In genomic region chr6:141484726-141485125, GRCh38 we compare ENCODE assay signal across 8 cellular contexts.
DNase-seq lines count a peak whose midpoint lies in the region; ATAC-seq and TF ChIP-seq lines count a peak whose summit lies in the region.

No MANE protein-coding gene starts in this region.

- H3K9me2 ChIP-seq in HCT116 (ENCODE audit: insufficient read depth) (no peaks in the 10 kb centered on the region), Loucy (replicated peaks; ENCODE audit: low read depth, low read length) (no peaks in the 10 kb centered on the region)

- CTCF ChIA-PET in HCT116 (lab: Charles Lee) = no interaction called here

- DNase-seq in activated CD4-positive, alpha-beta T cell treated with anti-CD3 and anti-CD28 coated beads, Interleukin-2, amount 10 ng/mL, durations not matched to agents 24 days and 14 days = peak; percentile 80
- no peak for DNase-seq in activated CD4-positive, alpha-beta T cell treated with anti-CD3 and anti-CD28 coated beads for 1 hour
- no peak for DNase-seq in HCT116 (ENCODE audit: low read depth, low spot score)
- peak; percentile 29 for DNase-seq in activated naive CD8-positive, alpha-beta T cell treated with anti-CD3 and anti-CD28 coated beads for 36 hours
- DNase-seq in stimulated activated naive B cell treated with anti-CD40 and anti-IgM and Interleukin-4, amounts not matched to agents 10 μg/mL and 1 μg/mL and 100 μg/mL, for 72 hours = peak; percentile 52
- DNase-seq in NCI-H1930 (lab: John Stamatoyannopoulos, UW) = no peak
- DNase-seq in C1 segment of cervical spinal cord (lab: John Stamatoyannopoulos, UW) = no peak

- ATAC-seq in HCT116 = no peak
- ATAC-seq in stimulated activated naive B cell treated with anti-CD40 and anti-IgM and Interleukin-4, amounts not matched to agents 10 μg/mL and 1 μg/mL and 100 μg/mL, for 72 hours (replicated peaks) = peak; percentile 81 to 82

- peaks cover 0 to 8% of the 10 kb centered on the region in 2 experiments; a peak in 1 of 4 replicates for H3K4me1 ChIP-seq in HCT116 (ENCODE audit: control insufficient read depth in 1 of 2, insufficient read depth in 2 of 2, low read length in 2 of 2)
- peaks cover 58% of the 10 kb centered on the region for H3K4me1 ChIP-seq in Loucy (ENCODE audit: insufficient read depth, low read length, poor library complexity, severe bottlenecking)

- no peak for TF ChIP-seq RAD21 in HCT116 (IDR thresholded peaks at IDR 0.05; ENCODE audit: low read depth)

- H3K27me3 Mint-ChIP-seq in activated CD4-positive, alpha-beta T cell treated with anti-CD3 and anti-CD28 coated beads, Interleukin-2, amount 10 ng/mL, durations not matched to agents 24 days and 14 days = no peaks in the 10 kb centered on the region
- no peaks in the 10 kb centered on the region for H3K27me3 Mint-ChIP-seq in activated naive CD8-positive, alpha-beta T cell treated with anti-CD3 and anti-CD28 coated beads for 36 hours
- no peaks in the 10 kb centered on the region for H3K27me3 Mint-ChIP-seq in stimulated activated naive B cell treated with anti-CD40 and anti-IgM and Interleukin-4, amounts not matched to agents 10 μg/mL and 1 μg/mL and 100 μg/mL, for 72 hours

- no peaks in the 10 kb centered on the region for H4K20me1 ChIP-seq in HCT116 (ENCODE audit: insufficient read depth)
- H4K20me1 ChIP-seq in Loucy (ENCODE audit: insufficient read depth, low read length, poor library complexity, severe bottlenecking) = no peaks in the 10 kb centered on the region

- H3K9me3 ChIP-seq in HCT116 (ENCODE audit: control insufficient read depth in 1 of 2, insufficient read depth in 1 of 2, low read depth in 1 of 2, low read length in 2 of 2) = peaks cover 0 to 4% of the 10 kb centered on the region in 2 experiments; a peak in 1 of 4 replicates
- no peaks in the 10 kb centered on the region for H3K9me3 ChIP-seq in Loucy (ENCODE audit: insufficient read depth, low read depth, low read length)

- BruUV-seq in HCT116 (replicated peaks; lab: Mats Ljungman, UMichigan) = no TSS peak

- no peak overlapping the region for H3K27ac ChIP-seq in HCT116 (ENCODE audit: low read depth, low read length)

- peak overlapping the region; percentile 85 for H3K27ac Mint-ChIP-seq in activated CD4-positive, alpha-beta T cell treated with anti-CD3 and anti-CD28 coated beads, Interleukin-2, amount 10 ng/mL, durations not matched to agents 24 days and 14 days
- peak overlapping the region; percentile 94 for H3K27ac Mint-ChIP-seq in activated naive CD8-positive, alpha-beta T cell treated with anti-CD3 and anti-CD28 coated beads for 36 hours
- H3K27ac Mint-ChIP-seq in stimulated activated naive B cell treated with anti-CD40 and anti-IgM and Interleukin-4, amounts not matched to agents 10 μg/mL and 1 μg/mL and 100 μg/mL, for 72 hours = peak overlapping the region; percentile 94

- intact Hi-C loops in activated CD4-positive, alpha-beta T cell treated with anti-CD3 and anti-CD28 coated beads, Interleukin-2, amount 10 ng/mL, durations not matched to agents 24 days and 14 days (cut with micrococcal nuclease) = loop anchor here (5.0 to 10.0 kb wide), 3 partner anchors 78 to 900 kb away; partner anchors contain the start of genes NMBR and VTA1
- intact Hi-C loops in HCT116 (cut with micrococcal nuclease) = no loop called here

- no peak overlapping the region for H3K4me2 ChIP-seq in HCT116 (ENCODE audit: low read length)
- peak overlapping the region; percentile 83 for H3K4me2 ChIP-seq in Loucy (ENCODE audit: low read depth, low read length, poor library complexity, severe bottlenecking)

- RAD21 ChIA-PET in HCT116 (lab: Charles Lee; ENCODE audit: low non-redundant PET in 1 of 2, low total read pairs in 2 of 2, uncharacterized antibody in 2 of 2, unreplicated experiment in 2 of 2) = no interaction called here

- no peak for TF ChIP-seq POLR2A in HCT116 (IDR thresholded peaks at IDR 0.05; ENCODE audit: borderline replicate concordance, extremely low read depth, insufficient read depth, insufficient read length)

- peaks cover 16% of the 10 kb centered on the region for H3K9me3 Mint-ChIP-seq in activated CD4-positive, alpha-beta T cell treated with anti-CD3 and anti-CD28 coated beads, Interleukin-2, amount 10 ng/mL, durations not matched to agents 24 days and 14 days
- peaks cover 13% of the 10 kb centered on the region for H3K9me3 Mint-ChIP-seq in activated naive CD8-positive, alpha-beta T cell treated with anti-CD3 and anti-CD28 coated beads for 36 hours
- no peaks in the 10 kb centered on the region for H3K9me3 Mint-ChIP-seq in stimulated activated naive B cell treated with anti-CD40 and anti-IgM and Interleukin-4, amounts not matched to agents 10 μg/mL and 1 μg/mL and 100 μg/mL, for 72 hours

- H3K79me2 ChIP-seq in HCT116 (ENCODE audit: insufficient read depth, low read length) = no peaks in the 10 kb centered on the region
- H3K79me2 ChIP-seq in Loucy (ENCODE audit: insufficient read depth, low read length) = no peaks in the 10 kb centered on the region

- H3F3A ChIP-seq in Loucy (ENCODE audit: low read depth) = peaks cover 9% of the 10 kb centered on the region; the same call in 1 of the 2 replicates

- peaks cover 35% of the 10 kb centered on the region for H3K4me1 Mint-ChIP-seq in activated CD4-positive, alpha-beta T cell treated with anti-CD3 and anti-CD28 coated beads, Interleukin-2, amount 10 ng/mL, durations not matched to agents 24 days and 14 days
- H3K4me1 Mint-ChIP-seq in activated naive CD8-positive, alpha-beta T cell treated with anti-CD3 and anti-CD28 coated beads for 36 hours = peaks cover 35% of the 10 kb centered on the region
- H3K4me1 Mint-ChIP-seq in stimulated activated naive B cell treated with anti-CD40 and anti-IgM and Interleukin-4, amounts not matched to agents 10 μg/mL and 1 μg/mL and 100 μg/mL, for 72 hours = peaks cover 13 to 31% of the 10 kb centered on the region in 2 donors

- POLR2A ChIA-PET in HCT116 (lab: Charles Lee) = no interaction called here

- H3K4me3 ChIP-seq in HCT116 (replicated peaks in 1 of 2; ENCODE audit: low read depth in 1 of 2, low read length in 2 of 2) (no peak overlapping the region), Loucy (ENCODE audit: low read length, poor library complexity, severe bottlenecking) (peak overlapping the region; percentile 57)

- no peak overlapping the region for H3K9ac ChIP-seq in HCT116 (ENCODE audit: low read length)
- peak overlapping the region; percentile 72 for H3K9ac ChIP-seq in Loucy (ENCODE audit: low read depth, low read length, poor library complexity, severe bottlenecking)

- peak overlapping the region; percentile 64 for H3K4me3 Mint-ChIP-seq in activated CD4-positive, alpha-beta T cell treated with anti-CD3 and anti-CD28 coated beads, Interleukin-2, amount 10 ng/mL, durations not matched to agents 24 days and 14 days
- H3K4me3 Mint-ChIP-seq in activated naive CD8-positive, alpha-beta T cell treated with anti-CD3 and anti-CD28 coated beads for 36 hours = no peak overlapping the region
- peak overlapping the region; percentile 46 to 56 for H3K4me3 Mint-ChIP-seq in stimulated activated naive B cell treated with anti-CD40 and anti-IgM and Interleukin-4, amounts not matched to agents 10 μg/mL and 1 μg/mL and 100 μg/mL, for 72 hours

- peak overlapping the region; percentile 46 for H2AFZ ChIP-seq in HCT116 (ENCODE audit: low read depth, low read length, poor library complexity, severe bottlenecking)
- H2AFZ ChIP-seq in Loucy (ENCODE audit: low read length) = peak overlapping the region; percentile 6; the same call in 1 of the 2 replicates

- H3K36me3 Mint-ChIP-seq in activated CD4-positive, alpha-beta T cell treated with anti-CD3 and anti-CD28 coated beads, Interleukin-2, amount 10 ng/mL, durations not matched to agents 24 days and 14 days (ENCODE audit: low read depth) = peaks cover 9% of the 10 kb centered on the region
- H3K36me3 Mint-ChIP-seq in activated naive CD8-positive, alpha-beta T cell treated with anti-CD3 and anti-CD28 coated beads for 36 hours = peaks cover 8% of the 10 kb centered on the region
- H3K36me3 Mint-ChIP-seq in stimulated activated naive B cell treated with anti-CD40 and anti-IgM and Interleukin-4, amounts not matched to agents 10 μg/mL and 1 μg/mL and 100 μg/mL, for 72 hours = no peaks in the 10 kb centered on the region

- H3K36me3 ChIP-seq in HCT116 (ENCODE audit: control insufficient read depth in 1 of 2, insufficient read depth in 2 of 2, low read length in 2 of 2) (no peaks in the 10 kb centered on the region), Loucy (ENCODE audit: insufficient read depth, low read length) (no peaks in the 10 kb centered on the region)

- TF ChIP-seq CTCF in HCT116 (IDR thresholded peaks at IDR 0.05 in 2 of 3, conservative IDR thresholded peaks at IDR 0.05 in 1 of 3; ENCODE audit: borderline replicate concordance in 1 of 3, insufficient read depth in 1 of 3, low read depth in 2 of 3, low read length in 2 of 3) (no peak), Loucy (conservative IDR thresholded peaks at IDR 0.05; ENCODE audit: low read length) (no peak)

- H3K27me3 ChIP-seq in HCT116 (ENCODE audit: insufficient read depth, low read length) (no peaks in the 10 kb centered on the region), Loucy (ENCODE audit: insufficient read depth, low read length, poor library complexity, severe bottlenecking) (no peaks in the 10 kb centered on the region)

TF ChIP-seq in HCT116, 20 proteins besides CTCF, POLR2A, EP300 and RAD21 (continues in another document):
- TF ChIP-seq EZH2 (IDR thresholded peaks at IDR 0.05) (no peak), ZFX (IDR thresholded peaks at IDR 0.05) (no peak), EZH2phosphoT487 (IDR thresholded peaks at IDR 0.05; ENCODE audit: borderline replicate concordance) (no peak), ZNF274 (IDR thresholded peaks at IDR 0.05; ENCODE audit: low read depth, low read length) (no peak), MAX (IDR thresholded peaks at IDR 0.05) (no peak), ELF1 (IDR thresholded peaks at IDR 0.05; ENCODE audit: borderline replicate concordance, low read depth) (no peak), SRF (IDR thresholded peaks at IDR 0.05; ENCODE audit: low read depth) (no peak), EGR1 (IDR thresholded peaks at IDR 0.05; ENCODE audit: low read depth) (no peak), POLR2AphosphoS5 (IDR thresholded peaks at IDR 0.05; ENCODE audit: low read depth, low read length) (no peak), YY1 (IDR thresholded peaks at IDR 0.05; ENCODE audit: extremely low read depth, insufficient replicate concordance, low read depth, low read length) (no peak)

Comparison
In these comparisons a context has a peak if more than half of its experiments do, and no peak if none do; other contexts are left out.
1. DNase-seq: peak in activated CD4-positive, alpha-beta T cell treated with anti-CD3 and anti-CD28 coated beads, Interleukin-2, amount 10 ng/mL, durations not matched to agents 24 days and 14 days (single experiment), activated naive CD8-positive, alpha-beta T cell treated with anti-CD3 and anti-CD28 coated beads for 36 hours (single experiment) and stimulated activated naive B cell treated with anti-CD40 and anti-IgM and Interleukin-4, amounts not matched to agents 10 μg/mL and 1 μg/mL and 100 μg/mL, for 72 hours (single experiment); none in activated CD4-positive, alpha-beta T cell treated with anti-CD3 and anti-CD28 coated beads for 1 hour (single experiment), HCT116 (single experiment), NCI-H1930 (0 of 2) and C1 segment of cervical spinal cord (0 of 14).
2. Peak in every context shown above with its lines, with median percentiles within 50 percentile points of each other: H3K27ac Mint-ChIP-seq.